17 cellular contexts compared by ENCODE assay signal in genomic region chr5:168940712-168941111, GRCh38.
DNase-seq lines count a peak whose midpoint lies in the region; TF ChIP-seq lines count a peak whose summit lies in the region.
"Had no signal": no experiment of that assay in that cellular context is flagged by ENCODE, and none has a peak within 500 bp of the region (broad histone marks: within the 10 kb centered on the region; RNA-seq: fewer than 3 reads in every experiment).

No MANE protein-coding gene starts in this region.

- peak; percentile 37 for DNase-seq in AG10803 (ENCODE audit: low read depth)
- DNase-seq in NCI-H69 (lab: John Stamatoyannopoulos, UW): peak; percentile 21
- peak; percentile 59 for DNase-seq in left kidney (ENCODE audit: low read depth, low spot score)
- DNase-seq in globus pallidus (ENCODE audit: low spot score): no peak
- no peak for DNase-seq in NCI-H524 (lab: John Stamatoyannopoulos, UW)
- no peak for DNase-seq in HCEC 1CT
- DNase-seq: AML-193; BE2C; Calu3; CD4-positive, alpha-beta T cell; CD8-positive, alpha-beta memory T cell; DMS53; GF-D8; H9; HFFc6 had no signal

- H3K4me3 ChIP-seq in AG10803 (ENCODE audit: low read length): no peak overlapping the region
- H3K4me3 ChIP-seq: BLaER1 treated with 17β-estradiol and CSF1 and Interleukin-3, amounts not matched to agents 10 nM and 100 nM; GM23338 had no signal

- TF ChIP-seq CTCF in AG10803 (conservative IDR thresholded peaks at IDR 0.05; ENCODE audit: low read length): no peak

Comparison
In these comparisons a context has a peak if more than half of its experiments do, and no peak if none do; other contexts are left out.
1. DNase-seq: peak in AG10803 (single experiment), NCI-H69 (single experiment) and left kidney (single experiment); none in globus pallidus (single experiment), NCI-H524 (0 of 2) and HCEC 1CT (single experiment).